In the genomic region with DNA sequence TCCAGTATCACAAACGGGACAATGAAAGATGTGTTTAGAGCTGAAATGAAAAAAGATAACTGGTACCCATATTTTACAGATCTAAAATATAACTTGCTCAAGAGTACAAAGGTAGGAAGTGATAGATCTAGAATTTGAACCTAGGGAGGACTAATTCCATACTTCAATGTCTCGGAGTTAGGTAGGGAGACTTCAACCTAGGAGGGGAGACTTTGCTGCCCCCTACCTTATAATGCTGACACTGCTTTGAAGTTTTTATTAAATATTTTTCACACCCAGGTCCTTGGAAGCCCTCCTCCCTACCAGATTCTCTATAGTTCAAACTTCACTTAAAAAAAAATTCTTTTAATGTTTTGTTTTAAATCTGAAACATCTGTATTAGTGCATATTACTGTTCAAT, we compare ENCODE assay signal across 9 cellular contexts. TPM values are rescaled to one million over a fixed set of nuclear protein-coding genes. Genes with fewer than 3 reads are reported as not detected.
DNase-seq lines count a peak whose midpoint lies in the region; ATAC-seq and TF ChIP-seq lines count a peak whose summit lies in the region.
"Had no signal": no experiment of that assay in that cellular context is flagged by ENCODE, and none has a peak within 500 bp of the region (broad histone marks: within the 10 kb centered on the region; RNA-seq: fewer than 3 reads in every experiment).

No MANE protein-coding gene starts in this region.

- H3K4me3 ChIP-seq in epithelial cell of proximal tubule (ENCODE audit: low read depth, low read length) (no peak overlapping the region), retinal pigment epithelial cell (ENCODE audit: low read length) (no peak overlapping the region)
- H3K4me3 ChIP-seq: mucosa of descending colon, thoracic aorta had no signal

- DNase-seq in GM13976 (ENCODE audit: low spot score) (peak; percentile 20), NCI-H69 (lab: John Stamatoyannopoulos, UW) (peak; percentile 20), epithelial cell of proximal tubule (ENCODE audit: low read depth) (peak; percentile 33), retinal pigment epithelial cell (ENCODE audit: low read depth) (no peak), NCI-H2171 treated with DMSO at 0.1 percent for 48 hours (lab: John Stamatoyannopoulos, UW) (no peak)
- DNase-seq: mucosa of descending colon had no signal

- in situ Hi-C loops in GM13976 (cut with MboI; ENCODE audit: low sequenced_read_pairs, unreplicated experiment): loop anchor here (10.0 kb wide), 1 partner anchor 203 kb away; no protein-coding TSS in a partner anchor

- TF ChIP-seq CTCF in GM13976 (IDR thresholded peaks at IDR 0.05; ENCODE audit: borderline replicate concordance, control extremely low read depth, extremely low read depth, insufficient read depth, missing control alignments): peak; percentile 8
- peak; percentile 74 for TF ChIP-seq CTCF in epithelial cell of proximal tubule (conservative IDR thresholded peaks at IDR 0.05; ENCODE audit: low read depth, low read length)
- TF ChIP-seq CTCF in retinal pigment epithelial cell (conservative IDR thresholded peaks at IDR 0.05; ENCODE audit: low read depth, low read length): peak; percentile 58

- no peak for ATAC-seq in GM18868 (IDR thresholded peaks at IDR 0.05; ENCODE audit: unreplicated experiment)
- ATAC-seq in HG03571 (IDR thresholded peaks at IDR 0.05; ENCODE audit: unreplicated experiment): no peak
- ATAC-seq: mucosa of descending colon had no signal

RNA-seq across cellular contexts. Expression of a gene that starts 58.0 kb away (rescaled TPM):
- total RNA-seq in epithelial cell of proximal tubule: 31.3 and 36.5 TPM in 2 replicates

Comparison
In these comparisons a context has a peak if more than half of its experiments do, and no peak if none do; other contexts are left out.
1. DNase-seq: peak in GM13976 (single experiment), NCI-H69 (single experiment) and epithelial cell of proximal tubule (single experiment); none in retinal pigment epithelial cell (single experiment) and NCI-H2171 treated with DMSO at 0.1 percent for 48 hours (single experiment).
2. CTCF ChIP-seq: peak in every context shown above with its lines; median percentile 74 in epithelial cell of proximal tubule; 58 in retinal pigment epithelial cell; 8 in GM13976.